15 cellular contexts compared by ENCODE assay signal in the genomic region with DNA sequence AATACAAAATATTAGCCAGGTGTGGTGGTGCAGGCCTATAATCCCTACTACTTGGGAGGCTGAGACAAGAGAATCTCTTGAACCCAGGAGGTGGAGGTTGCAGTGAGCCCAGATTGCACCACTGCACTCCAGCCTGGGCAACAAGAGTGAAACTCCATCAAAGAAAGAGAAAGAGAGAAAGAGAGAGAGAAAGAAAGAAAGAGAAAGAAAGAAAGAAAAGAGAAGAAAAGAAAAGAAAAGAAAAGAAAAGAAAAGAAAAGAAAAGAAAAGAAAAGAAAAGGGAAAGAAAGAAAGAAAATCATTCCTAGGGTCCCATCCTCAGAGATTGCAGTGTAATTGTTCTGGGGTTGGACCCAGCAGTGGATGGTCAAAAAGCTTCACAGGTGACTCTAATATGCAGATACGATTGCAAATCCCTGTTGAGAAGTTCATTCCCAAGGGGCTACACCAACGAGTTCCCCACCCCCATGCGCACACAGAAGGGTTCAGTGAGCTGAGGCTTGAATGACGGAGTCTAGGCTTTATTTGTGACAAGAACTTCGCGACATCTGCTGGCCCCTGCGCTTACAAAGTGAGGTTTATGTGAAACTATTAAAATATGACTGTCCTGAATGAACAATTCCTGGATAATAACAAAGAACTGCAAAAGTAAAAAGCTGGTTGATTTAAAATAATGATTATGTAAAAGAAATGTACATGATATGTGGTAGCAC. TPM values are rescaled to one million over a fixed set of nuclear protein-coding genes. Genes with fewer than 3 reads are reported as not detected.
DNase-seq lines count a peak whose midpoint lies in the region; ATAC-seq, FAIRE-seq and TF ChIP-seq lines count a peak whose summit lies in the region.
"Had no signal": no experiment of that assay in that cellular context is flagged by ENCODE, and none has a peak within 500 bp of the region (broad histone marks: within the 10 kb centered on the region; RNA-seq: fewer than 3 reads in every experiment).

No MANE protein-coding gene starts in this region.

- no peak overlapping the region for H3K27ac ChIP-seq in ectodermal cell (ENCODE audit: insufficient read depth, low read depth, low read length, poor library complexity, severe bottlenecking)

- H3K4me1 ChIP-seq in ectodermal cell (ENCODE audit: control insufficient read depth, insufficient read depth, low read length) = no peaks in the 10 kb centered on the region

- H3K27me3 ChIP-seq in ectodermal cell (ENCODE audit: control insufficient read depth, insufficient read depth, low read length, poor library complexity, severe bottlenecking) = no peaks in the 10 kb centered on the region
- H3K27me3 ChIP-seq: MG63 had no signal

- no peak for ATAC-seq in natural killer cell
- ATAC-seq in natural killer cell treated with Interleukin-12 subunit alpha and Interleukin-12 subunit beta and Interleukin-15 and Interleukin-18, amount 100 ng/mL, for 72 hours = no peak
- no peak for ATAC-seq in GM18498 (IDR thresholded peaks at IDR 0.05; ENCODE audit: unreplicated experiment)

- H3K4me3 ChIP-seq in ectodermal cell (ENCODE audit: insufficient read depth, low read depth, low read length) = peak overlapping the region; percentile 86

- intact Hi-C loops in natural killer cell (cut with micrococcal nuclease) = loop anchor here (1.0 kb wide), 3 partner anchors 77 to 281 kb away; a partner anchor contains a TSS

- peak overlapping the region; percentile 69 for H3K4me3 Mint-ChIP-seq in natural killer cell
- H3K4me3 Mint-ChIP-seq in natural killer cell treated with Interleukin-12 subunit alpha and Interleukin-12 subunit beta and Interleukin-15 and Interleukin-18, amount 100 ng/mL, for 72 hours = no peak overlapping the region

- peak overlapping the region in 1 of 2 donors; percentile 71 for H3K27ac Mint-ChIP-seq in natural killer cell
- no peak overlapping the region for H3K27ac Mint-ChIP-seq in natural killer cell treated with Interleukin-12 subunit alpha and Interleukin-12 subunit beta and Interleukin-15 and Interleukin-18, amount 100 ng/mL, for 72 hours

- no peak for FAIRE-seq in GM12891 (lab: Jason Lieb, UNC)
- FAIRE-seq: D721Med had no signal

- 79 to 83% methylated on average over 7 of the region's 7 CpGs for WGBS in ectodermal cell, 2 experiments

- DNase-seq in natural killer cell (no peak), NCI-H524 treated with DMSO at 0.1 percent for 48 hours (lab: John Stamatoyannopoulos, UW) (peak; percentile 61), GM12891 (ENCODE audit: insufficient read length, low spot score) (no peak), NCI-H128 (lab: John Stamatoyannopoulos, UW; ENCODE audit: unreplicated experiment) (no peak), NCI-H748 treated with DMSO at 0.1 percent for 48 hours (lab: John Stamatoyannopoulos, UW) (no peak)
- DNase-seq in natural killer cell treated with Interleukin-12 subunit alpha and Interleukin-12 subunit beta and Interleukin-15 and Interleukin-18, amount 100 ng/mL, for 72 hours (ENCODE audit: low spot score) = no peak
- DNase-seq: activated CD4-positive, alpha-beta T cell treated with anti-CD3 and anti-CD28 coated beads, Interleukin-2, amount 50 U/mL, for 4 hours had no signal

- TF ChIP-seq CTCF in natural killer cell (IDR thresholded peaks at IDR 0.05) = no peak

- H3K36me3 Mint-ChIP-seq in natural killer cell = no peaks in the 10 kb centered on the region
- no peaks in the 10 kb centered on the region for H3K36me3 Mint-ChIP-seq in natural killer cell treated with Interleukin-12 subunit alpha and Interleukin-12 subunit beta and Interleukin-15 and Interleukin-18, amount 100 ng/mL, for 72 hours

- no peaks in the 10 kb centered on the region for H3K36me3 ChIP-seq in ectodermal cell (ENCODE audit: control insufficient read depth, insufficient read depth, low read length)
- H3K36me3 ChIP-seq: MG63 had no signal

- no peak for TF ChIP-seq POLR2A in GM12891 (IDR thresholded peaks at IDR 0.05; ENCODE audit: low read depth, low read length)

- H3K9me3 ChIP-seq in ectodermal cell (ENCODE audit: control insufficient read depth, low read length) = no peaks in the 10 kb centered on the region
- H3K9me3 ChIP-seq: MG63 had no signal

- H3K27me3 Mint-ChIP-seq in natural killer cell (ENCODE audit: low read depth in 2 of 2) = no peaks in the 10 kb centered on the region
- H3K27me3 Mint-ChIP-seq in natural killer cell treated with Interleukin-12 subunit alpha and Interleukin-12 subunit beta and Interleukin-15 and Interleukin-18, amount 100 ng/mL, for 72 hours = no peaks in the 10 kb centered on the region

- no peaks in the 10 kb centered on the region for H3K4me1 Mint-ChIP-seq in natural killer cell
- no peaks in the 10 kb centered on the region for H3K4me1 Mint-ChIP-seq in natural killer cell treated with Interleukin-12 subunit alpha and Interleukin-12 subunit beta and Interleukin-15 and Interleukin-18, amount 100 ng/mL, for 72 hours (ENCODE audit: low read depth in 2 of 2)

- no peaks in the 10 kb centered on the region for H3K9me3 Mint-ChIP-seq in natural killer cell
- no peaks in the 10 kb centered on the region for H3K9me3 Mint-ChIP-seq in natural killer cell treated with Interleukin-12 subunit alpha and Interleukin-12 subunit beta and Interleukin-15 and Interleukin-18, amount 100 ng/mL, for 72 hours

TF ChIP-seq in GM12891, 5 proteins besides CTCF, POLR2A, EP300 and RAD21:
- no peak for TF ChIP-seq POU2F2 (IDR thresholded peaks at IDR 0.05; ENCODE audit: low read depth, low read length)
- TF ChIP-seq SPI1 (IDR thresholded peaks at IDR 0.05; ENCODE audit: low read depth, low read length) = no peak

RNA-seq across cellular contexts. Expression of a gene that starts 17.4 kb away (rescaled TPM):
- not detected for total RNA-seq in natural killer cell
- total RNA-seq in natural killer cell treated with Interleukin-12 subunit alpha and Interleukin-12 subunit beta and Interleukin-15 and Interleukin-18, amount 100 ng/mL, for 72 hours = not detected
- polyA plus RNA-seq in ectodermal cell (2013, experiment 1 of 4) = not detected
- not detected for polyA plus RNA-seq in ectodermal cell (2013, experiment 2 of 4)
- polyA plus RNA-seq in ectodermal cell (2013, experiment 3 of 4) = not detected
- not detected for polyA plus RNA-seq in ectodermal cell (2013, experiment 4 of 4)
- polyA plus RNA-seq in GM12891 (2012; ENCODE audit: low read depth, missing spikeins) = not detected
- total RNA-seq: endothelial cell of umbilical vein, lower leg skin, Right ventricle myocardium inferior had no signal
- polyA plus RNA-seq: endothelial cell of umbilical vein, neural cell had no signal

RNA-seq across cellular contexts. Expression of a gene that starts 20.7 kb away (rescaled TPM):
- not detected for total RNA-seq in natural killer cell
- total RNA-seq in natural killer cell treated with Interleukin-12 subunit alpha and Interleukin-12 subunit beta and Interleukin-15 and Interleukin-18, amount 100 ng/mL, for 72 hours = not detected
- polyA plus RNA-seq in ectodermal cell (2013, experiment 1 of 4) = not detected
- polyA plus RNA-seq in ectodermal cell (2013, experiment 2 of 4) = not detected
- not detected for polyA plus RNA-seq in ectodermal cell (2013, experiment 3 of 4)
- polyA plus RNA-seq in ectodermal cell (2013, experiment 4 of 4) = not detected
- polyA plus RNA-seq in GM12891 (2012; ENCODE audit: low read depth, missing spikeins) = not detected
- total RNA-seq: endothelial cell of umbilical vein, lower leg skin, Right ventricle myocardium inferior had no signal
- polyA plus RNA-seq: endothelial cell of umbilical vein, neural cell had no signal

RNA-seq across cellular contexts. Expression of a gene that starts 33.0 kb away (rescaled TPM):
- not detected for total RNA-seq in natural killer cell
- total RNA-seq in natural killer cell treated with Interleukin-12 subunit alpha and Interleukin-12 subunit beta and Interleukin-15 and Interleukin-18, amount 100 ng/mL, for 72 hours = not detected
- not detected for polyA plus RNA-seq in ectodermal cell (2013, experiment 1 of 4)
- polyA plus RNA-seq in ectodermal cell (2013, experiment 2 of 4) = not detected
- not detected for polyA plus RNA-seq in ectodermal cell (2013, experiment 3 of 4)
- polyA plus RNA-seq in ectodermal cell (2013, experiment 4 of 4) = not detected
- polyA plus RNA-seq in GM12891 (2012; ENCODE audit: low read depth, missing spikeins) = not detected
- total RNA-seq: endothelial cell of umbilical vein, lower leg skin, Right ventricle myocardium inferior had no signal
- polyA plus RNA-seq: endothelial cell of umbilical vein, neural cell had no signal

RNA-seq across cellular contexts. Expression of a gene that starts 47.7 kb away (rescaled TPM):
- not detected for total RNA-seq in natural killer cell
- not detected for total RNA-seq in natural killer cell treated with Interleukin-12 subunit alpha and Interleukin-12 subunit beta and Interleukin-15 and Interleukin-18, amount 100 ng/mL, for 72 hours
- polyA plus RNA-seq in ectodermal cell (2013, experiment 1 of 4) = not detected
- polyA plus RNA-seq in ectodermal cell (2013, experiment 2 of 4) = not detected
- not detected for polyA plus RNA-seq in ectodermal cell (2013, experiment 3 of 4)
- polyA plus RNA-seq in ectodermal cell (2013, experiment 4 of 4) = not detected
- polyA plus RNA-seq in GM12891 (2012; ENCODE audit: low read depth, missing spikeins) = not detected
- total RNA-seq: endothelial cell of umbilical vein, lower leg skin, Right ventricle myocardium inferior had no signal
- polyA plus RNA-seq: endothelial cell of umbilical vein, neural cell had no signal
